In the genomic region with DNA sequence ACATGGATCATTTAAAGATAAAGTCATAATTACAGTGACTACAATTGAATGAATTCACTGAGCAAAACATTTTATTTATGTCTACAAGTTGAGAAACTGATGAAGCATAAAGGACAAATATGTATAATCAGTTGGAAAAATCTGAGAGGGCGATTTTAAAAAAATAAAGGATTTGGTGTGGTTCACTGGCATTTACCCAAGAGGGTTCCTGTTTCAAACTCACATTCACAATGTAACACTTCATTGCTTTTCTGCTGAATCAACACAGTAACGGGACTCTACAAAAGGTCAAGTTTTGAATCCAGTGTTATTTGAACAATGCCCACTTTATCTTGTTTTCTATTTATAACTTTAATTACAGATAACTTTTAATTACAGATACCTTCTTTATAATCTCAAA, we compare ENCODE assay signal across 14 cellular contexts.
DNase-seq lines count a peak whose midpoint lies in the region; ATAC-seq and TF ChIP-seq lines count a peak whose summit lies in the region.
"Had no signal": no experiment of that assay in that cellular context is flagged by ENCODE, and none has a peak within 500 bp of the region (broad histone marks: within the 10 kb centered on the region; RNA-seq: fewer than 3 reads in every experiment).

No MANE protein-coding gene starts in this region.

- dilution Hi-C loops in IMR-90 (cut with HindIII; ENCODE audit: low sequenced_read_pairs, unreplicated experiment): no loop called here

- no peak overlapping the region for H4K8ac ChIP-seq in IMR-90 (ENCODE audit: low read depth in 2 of 2, low read length in 2 of 2)

- TF ChIP-seq RAD21 in IMR-90 (IDR thresholded peaks at IDR 0.05; ENCODE audit: low read length): no peak

- H3K4me3 ChIP-seq in IMR-90 (ENCODE audit: insufficient read depth, low read depth, low read length): no peak overlapping the region
- H3K4me3 ChIP-seq in adipocyte (ENCODE audit: low read length): peak overlapping the region; percentile 21
- no peak overlapping the region for H3K4me3 ChIP-seq in smooth muscle cell

- H3K9me3 ChIP-seq in IMR-90 (ENCODE audit: control insufficient read depth, insufficient read depth, low read length): no peaks in the 10 kb centered on the region
- H3K9me3 ChIP-seq in adipocyte (ENCODE audit: control insufficient read depth, low read length): no peaks in the 10 kb centered on the region
- H3K9me3 ChIP-seq in smooth muscle cell (replicated peaks; ENCODE audit: low read depth): no peaks in the 10 kb centered on the region

- ATAC-seq in IMR-90 (ENCODE audit: low read depth): no peak
- no peak for ATAC-seq in GM18519 (IDR thresholded peaks at IDR 0.05; ENCODE audit: low FRiP score, unreplicated experiment)
- ATAC-seq in GM21717 (IDR thresholded peaks at IDR 0.05; ENCODE audit: unreplicated experiment): no peak
- ATAC-seq: naive thymus-derived CD4-positive, alpha-beta T cell; right cardiac atrium had no signal

- no peak overlapping the region for H4K91ac ChIP-seq in IMR-90 (ENCODE audit: insufficient read depth, low read depth, low read length)

- no peaks in the 10 kb centered on the region for H3K79me2 ChIP-seq in smooth muscle cell (ENCODE audit: low read depth)

- H3K56ac ChIP-seq in IMR-90 (ENCODE audit: extremely low read depth, insufficient read depth, low read length): no peak overlapping the region

- H3K23ac ChIP-seq in IMR-90 (ENCODE audit: low read depth, low read length): no peak overlapping the region

- WGBS in IMR-90 (ENCODE audit: extremely low coverage in 2 of 2, insufficient read length in 1 of 2), 2 experiments: no CpG with 5 or more reads among the region's 2 CpGs
- 47% methylated on average over 2 of the region's 2 CpGs for WGBS in smooth muscle cell (ENCODE audit: low lambda C conversion rate)

- H3K27ac ChIP-seq in IMR-90 (ENCODE audit: insufficient read depth, low read length): no peak overlapping the region
- H3K27ac ChIP-seq in smooth muscle cell (ENCODE audit: low read depth): peak overlapping the region; percentile 93

- no peaks in the 10 kb centered on the region for H3K79me1 ChIP-seq in IMR-90 (ENCODE audit: low read depth in 1 of 2, low read length in 2 of 2)

- peak overlapping the region; percentile 73; the same call in 1 of the 2 replicates for H2BK20ac ChIP-seq in IMR-90 (ENCODE audit: low read depth, low read length)

- H3F3A ChIP-seq in smooth muscle cell (ENCODE audit: low read depth): no peaks in the 10 kb centered on the region

- H3K27me3 ChIP-seq in IMR-90 (ENCODE audit: control insufficient read depth, insufficient read depth, low read length) (no peaks in the 10 kb centered on the region), adipocyte (replicated peaks; ENCODE audit: control insufficient read depth, insufficient read depth, low read length) (no peaks in the 10 kb centered on the region), smooth muscle cell (ENCODE audit: low read depth) (no peaks in the 10 kb centered on the region)

- H3K36me3 ChIP-seq in IMR-90 (ENCODE audit: control insufficient read depth, insufficient read depth, low read length) (no peaks in the 10 kb centered on the region), adipocyte (ENCODE audit: control insufficient read depth, insufficient read depth, low read length, severe bottlenecking) (no peaks in the 10 kb centered on the region), smooth muscle cell (ENCODE audit: low read depth) (no peaks in the 10 kb centered on the region)

- DNase-seq in IMR-90: peak; percentile 46
- DNase-seq in adipocyte (ENCODE audit: low read depth): peak; percentile 91
- DNase-seq in glomerular visceral epithelial cell (ENCODE audit: extremely low spot score): peak; percentile 72
- DNase-seq in smooth muscle cell (lab: John Stamatoyannopoulos, UW; ENCODE audit: unreplicated experiment): no peak
- no peak for DNase-seq in T-helper 2 cell
- DNase-seq: hippocampal formation; left ventricle myocardium superior; naive thymus-derived CD4-positive, alpha-beta T cell; NCI-H2107; right cardiac atrium; stimulated activated CD4-positive, alpha-beta T cell treated with anti-CD3 and anti-CD28 coated beads, Interleukin-4, amount 100 ng/mL, for 1 hour; SW 1271 had no signal

- no peak overlapping the region for H2AFZ ChIP-seq in IMR-90 (replicated peaks; ENCODE audit: low read length, poor library complexity)
- H2AFZ ChIP-seq in smooth muscle cell (ENCODE audit: low read depth): no peak overlapping the region

- POLR2A ChIA-PET in IMR-90 (lab: Charles Lee; ENCODE audit: unreplicated experiment): interaction anchor here (0.7 kb wide), 1 partner anchor 50 kb away, joined by 3 read pairs; no protein-coding TSS in a partner anchor

- H3K9me1 ChIP-seq in IMR-90 (ENCODE audit: insufficient read depth, low read length): peaks cover 4% of the 10 kb centered on the region

- no peak overlapping the region; the same call in 1 of the 2 replicates for H2AK5ac ChIP-seq in IMR-90 (ENCODE audit: low read depth, low read length)

- intact Hi-C loops in IMR-90 (cut with micrococcal nuclease): no loop called here

- H3K9ac ChIP-seq in IMR-90 (ENCODE audit: low read depth, low read length) (no peak overlapping the region), adipocyte (ENCODE audit: low read length) (no peak overlapping the region), smooth muscle cell (ENCODE audit: low read depth) (peak overlapping the region; percentile 79)

- TF ChIP-seq CTCF in IMR-90 (conservative IDR thresholded peaks at IDR 0.05; ENCODE audit: low read depth, low read length) (no peak), smooth muscle cell (IDR thresholded peaks at IDR 0.05; ENCODE audit: borderline replicate concordance, insufficient read depth, poor library complexity, severe bottlenecking) (no peak)

- in situ Hi-C loops in IMR-90 (cut with MboI; ENCODE audit: low sequenced_read_pairs): no loop called here

- H4K20me1 ChIP-seq in IMR-90 (ENCODE audit: insufficient read depth, low read length) (no peaks in the 10 kb centered on the region), smooth muscle cell (ENCODE audit: low read depth) (no peaks in the 10 kb centered on the region)

- no peak for TF ChIP-seq POLR2A in IMR-90 (IDR thresholded peaks at IDR 0.05; ENCODE audit: low read depth, low read length)

- H2BK15ac ChIP-seq in IMR-90 (ENCODE audit: low read depth, low read length): no peak overlapping the region

- CTCF ChIA-PET in IMR-90 (lab: Yijun Ruan, JAX): interaction anchor here (0.6 kb wide), 1 partner anchor 73 kb away, joined by 3 read pairs; no protein-coding TSS in a partner anchor

- no peak overlapping the region for H4K5ac ChIP-seq in IMR-90 (ENCODE audit: low read depth, low read length)

- H3K4me1 ChIP-seq in IMR-90 (ENCODE audit: control insufficient read depth, insufficient read depth, low read length) (peaks cover 12% of the 10 kb centered on the region), adipocyte (ENCODE audit: control insufficient read depth, insufficient read depth, low read length) (peaks cover 19% of the 10 kb centered on the region), smooth muscle cell (ENCODE audit: low read depth) (peaks cover 19% of the 10 kb centered on the region)

- H2AK9ac ChIP-seq in IMR-90 (replicated peaks; ENCODE audit: low read depth, low read length, poor library complexity): no peak overlapping the region

- H3K4ac ChIP-seq in IMR-90 (ENCODE audit: low read depth, low read length): no peak overlapping the region

- no peak overlapping the region for H2BK120ac ChIP-seq in IMR-90 (ENCODE audit: low read depth, low read length)

- no peak overlapping the region for H3K14ac ChIP-seq in IMR-90 (replicated peaks; ENCODE audit: low read depth, low read length)

- H2BK5ac ChIP-seq in IMR-90 (ENCODE audit: low read depth, low read length, poor library complexity, severe bottlenecking): peak overlapping the region; percentile 16

- no peak overlapping the region for H3K18ac ChIP-seq in IMR-90 (ENCODE audit: low read depth, low read length)

- BruUV-seq in IMR-90 (replicated peaks; lab: Mats Ljungman, UMichigan): no TSS peak

- H3K4me2 ChIP-seq in IMR-90 (ENCODE audit: low read depth, low read length) (no peak overlapping the region), smooth muscle cell (peak overlapping the region; percentile 58)

TF ChIP-seq in IMR-90, 13 proteins besides CTCF, POLR2A, EP300 and RAD21:
- TF ChIP-seq NFE2L2 (IDR thresholded peaks at IDR 0.05; ENCODE audit: low read depth, low read length): no peak
- peak; percentile 42; the same call in 1 of the 2 replicates for TF ChIP-seq MAFK (IDR thresholded peaks at IDR 0.05; ENCODE audit: low read depth, low read length)

Comparison
In these comparisons a context has a peak if more than half of its experiments do, and no peak if none do; other contexts are left out.
1. DNase-seq: peak in IMR-90 (single experiment), adipocyte (single experiment) and glomerular visceral epithelial cell (single experiment); none in smooth muscle cell (single experiment) and T-helper 2 cell (0 of 5).